8 cellular contexts compared by ENCODE assay signal in the genomic region with DNA sequence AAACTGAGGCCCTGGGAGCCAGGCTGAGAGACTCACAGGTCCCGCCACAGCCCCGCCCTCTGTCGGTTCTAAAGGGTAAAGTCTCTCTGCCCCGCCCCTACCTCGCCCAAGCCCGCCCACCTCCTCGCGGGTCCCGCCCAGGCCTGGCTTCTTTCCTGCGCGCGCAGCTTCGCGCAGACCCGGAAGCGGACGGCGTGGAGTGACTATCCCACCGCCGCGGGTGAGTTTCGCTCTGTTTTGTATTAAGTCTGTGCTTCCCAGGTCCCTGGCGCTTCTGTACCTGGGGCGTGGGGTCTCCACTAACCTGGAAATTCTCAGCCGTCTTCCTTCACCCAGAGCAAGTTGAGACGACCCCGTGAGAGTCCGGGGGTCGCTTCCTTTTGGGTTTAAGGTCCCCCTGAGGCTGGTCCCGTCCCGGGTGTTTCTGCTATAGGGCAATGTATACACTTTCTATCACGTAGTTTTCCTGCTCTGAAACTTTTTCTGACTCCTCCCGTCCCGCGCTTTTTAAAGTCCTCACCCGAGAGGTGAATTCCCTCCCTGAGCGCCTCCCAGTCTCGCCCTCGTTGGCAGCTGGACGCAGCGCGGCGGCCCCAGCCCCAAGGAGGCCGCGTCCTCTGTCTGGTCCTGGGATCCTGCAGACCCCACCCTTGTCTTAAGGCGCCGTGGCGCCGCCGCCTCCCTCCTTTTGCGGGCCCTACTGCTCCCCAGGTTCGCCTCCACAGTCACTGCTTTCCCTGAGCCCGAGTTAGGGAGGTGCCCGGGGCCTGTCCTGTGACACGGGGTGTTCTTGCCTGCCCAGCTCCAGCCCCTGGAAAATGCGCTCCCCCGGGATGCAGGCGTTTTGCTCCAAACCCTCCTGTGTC. TPM values are rescaled to one million over a fixed set of nuclear protein-coding genes. Genes with fewer than 3 reads are reported as not detected.
DNase-seq lines count a peak whose midpoint lies in the region; ATAC-seq and TF ChIP-seq lines count a peak whose summit lies in the region.

ZNF765 (plus strand) TSS at position 176 of the 866 bp plus-strand sequence. CDS start 2,867 bp downstream, outside the sequence.

- no peaks in the 10 kb centered on the region for H3K27me3 ChIP-seq in adrenal gland
- H3K27me3 ChIP-seq in upper lobe of left lung = no peaks in the 10 kb centered on the region

- H3K27ac ChIP-seq in adrenal gland (peak within 1 kb of the TSS in 4 of 5 donors; percentile 26 to 87 (median 83)), upper lobe of left lung (peak within 1 kb of the TSS; percentile 81 to 91 (median 83))

- H3K4me1 ChIP-seq in adrenal gland (replicated peaks in 1 of 2) (peaks cover 13 to 21% of the 10 kb centered on the region in 2 donors), upper lobe of left lung (peaks cover 16 to 24% (median 21%) of the 10 kb centered on the region in 4 donors)

- H3K36me3 ChIP-seq in adrenal gland (replicated peaks in 1 of 2) (peaks cover 0 to 11% of the 10 kb centered on the region in 2 donors), upper lobe of left lung (peaks cover 0 to 24% (median 16%) of the 10 kb centered on the region in 4 donors)

- no peaks in the 10 kb centered on the region for H3K9me3 ChIP-seq in adrenal gland (replicated peaks in 1 of 3)
- H3K9me3 ChIP-seq in upper lobe of left lung = peaks cover 0 to 5% (median under 1%) of the 10 kb centered on the region in 4 donors

- TF ChIP-seq CTCF in GM12873 (IDR thresholded peaks at IDR 0.05; ENCODE audit: insufficient read depth, low read depth, low read length, missing control alignments) = peak; percentile 45
- peak; percentile 22 to 52 (median 46) for TF ChIP-seq CTCF in adrenal gland (IDR thresholded peaks at IDR 0.05)
- TF ChIP-seq CTCF in upper lobe of left lung (IDR thresholded peaks at IDR 0.05) = peak; percentile 55 to 79 (median 66)

- DNase-seq in NCI-H1417 treated with DMSO at 0.1 percent for 48 hours (lab: John Stamatoyannopoulos, UW) (peak; percentile 31), T follicular helper cell (ENCODE audit: low read depth) (peak; percentile 94), adrenal gland (peak; percentile 95 to 98 (median 97)), left cardiac atrium (peak; percentile 95), posterior vena cava (ENCODE audit: low spot score) (peak; percentile 99), upper lobe of left lung (peak; percentile 97 to 99)

- TF ChIP-seq EP300 in upper lobe of left lung (IDR thresholded peaks at IDR 0.05) = no peak

- peak; percentile 91 for ATAC-seq in HG02678 (IDR thresholded peaks at IDR 0.05; ENCODE audit: unreplicated experiment)
- peak; percentile 100 for ATAC-seq in left cardiac atrium
- ATAC-seq in upper lobe of left lung (ENCODE audit: low FRiP score in 2 of 2) = peak; percentile 100

- intact Hi-C loops in adrenal gland (cut with DNase I) (no loop called here), left cardiac atrium (cut with DNase I) (no loop called here), posterior vena cava (cut with DNase I) (no loop called here)

- 0 to 1% (median 0%) methylated on average over 35 to 58 of the region's 58 CpGs for WGBS in adrenal gland, 4 donors
- 0% methylated on average over 32 to 57 of the region's 58 CpGs for WGBS in upper lobe of left lung, 2 donors

- TF ChIP-seq POLR2A in adrenal gland (IDR thresholded peaks at IDR 0.05) = peak in 1 of 2 donors; percentile 70
- peak in 2 of 4 donors; percentile 63 to 81 for TF ChIP-seq POLR2A in upper lobe of left lung (IDR thresholded peaks at IDR 0.05)

- H3K4me3 ChIP-seq in adrenal gland = peak within 1 kb of the TSS; percentile 27 to 71 (median 55)
- peak within 1 kb of the TSS; percentile 68 to 86 (median 77) for H3K4me3 ChIP-seq in upper lobe of left lung

RNA-seq across cellular contexts. Expression of gene ZNF765, which starts in this region (rescaled TPM):
- total RNA-seq in adrenal gland (10 to 100 TPM; 11.4 to 21.9 (median 15.6) TPM), left cardiac atrium (1 to 10 TPM; 4.9 to 5.9 TPM), posterior vena cava (10 to 100 TPM in 1 of 2 donors, 1 to 10 TPM in 1; 9.3 to 10.6 TPM), upper lobe of left lung (10 to 100 TPM in 3 of 6 donors, 1 to 10 TPM in 3; 7.9 to 21.0 (median 10.5) TPM)
- 10 to 100 TPM in 1 of 3 donors, 1 to 10 TPM in 2; 4.3 to 15.1 (median 9.4) TPM for polyA plus RNA-seq in adrenal gland

Comparison
In these comparisons a context has a peak if more than half of its experiments do, and no peak if none do; other contexts are left out.
1. Peak in every context shown above with its lines: DNase-seq, ATAC-seq, H3K4me3 ChIP-seq and H3K27ac ChIP-seq.
2. DNase-seq: peak in every context shown above with its lines; median percentile 99 in posterior vena cava; 98 in upper lobe of left lung; 97 in adrenal gland; 95 in left cardiac atrium; 94 in T follicular helper cell; 31 in NCI-H1417 treated with DMSO at 0.1 percent for 48 hours.